In the genomic region with DNA sequence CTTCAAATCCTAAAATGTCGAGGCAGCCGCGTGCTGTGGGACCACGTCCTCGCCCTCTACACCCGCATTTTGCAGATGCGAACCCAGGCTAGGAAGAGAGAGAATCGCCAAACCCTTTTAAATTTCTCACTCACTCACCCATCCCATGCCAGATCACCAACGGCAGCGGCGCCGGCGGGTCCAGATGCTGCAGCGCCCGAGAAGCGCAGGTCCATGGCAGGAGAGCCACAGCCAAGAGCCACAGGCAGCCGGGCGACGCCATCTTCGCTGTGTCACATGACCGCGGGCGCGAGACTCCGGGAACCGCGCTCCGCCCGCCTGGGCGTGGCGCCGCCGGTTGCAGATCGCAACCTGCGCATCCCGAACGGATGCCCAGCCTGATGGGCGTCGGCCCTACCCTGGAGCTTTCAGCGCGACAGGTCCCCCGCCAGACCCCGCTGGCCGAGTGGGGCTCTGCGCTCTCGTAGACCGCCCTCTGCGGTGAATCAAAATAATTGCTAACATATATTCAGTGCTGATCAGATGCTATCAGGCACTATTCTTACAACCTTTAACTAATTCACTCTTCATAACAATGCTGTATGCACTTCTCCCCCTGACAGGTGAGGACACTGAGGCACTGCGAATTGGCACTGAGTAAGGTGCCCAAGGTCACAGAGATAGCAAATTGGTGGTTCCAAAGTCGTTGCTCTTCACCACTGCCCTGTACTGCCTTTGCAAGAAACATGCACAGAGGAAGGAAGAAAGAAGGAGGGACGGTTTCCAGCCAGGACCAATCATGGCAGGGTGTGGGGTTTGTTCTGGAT, we compare ENCODE assay signal across 1 cellular context.
TF ChIP-seq lines count a peak whose summit lies in the region.

PPT1 (minus strand) TSS at position 276 of the 806 bp plus-strand sequence; CDS start at position 262, 14 bp downstream.

TF ChIP-seq in HepG2, 621 proteins besides CTCF, POLR2A, EP300 and RAD21 (continued from another document and continues in another):
- TF ChIP-seq, protein P1, sequence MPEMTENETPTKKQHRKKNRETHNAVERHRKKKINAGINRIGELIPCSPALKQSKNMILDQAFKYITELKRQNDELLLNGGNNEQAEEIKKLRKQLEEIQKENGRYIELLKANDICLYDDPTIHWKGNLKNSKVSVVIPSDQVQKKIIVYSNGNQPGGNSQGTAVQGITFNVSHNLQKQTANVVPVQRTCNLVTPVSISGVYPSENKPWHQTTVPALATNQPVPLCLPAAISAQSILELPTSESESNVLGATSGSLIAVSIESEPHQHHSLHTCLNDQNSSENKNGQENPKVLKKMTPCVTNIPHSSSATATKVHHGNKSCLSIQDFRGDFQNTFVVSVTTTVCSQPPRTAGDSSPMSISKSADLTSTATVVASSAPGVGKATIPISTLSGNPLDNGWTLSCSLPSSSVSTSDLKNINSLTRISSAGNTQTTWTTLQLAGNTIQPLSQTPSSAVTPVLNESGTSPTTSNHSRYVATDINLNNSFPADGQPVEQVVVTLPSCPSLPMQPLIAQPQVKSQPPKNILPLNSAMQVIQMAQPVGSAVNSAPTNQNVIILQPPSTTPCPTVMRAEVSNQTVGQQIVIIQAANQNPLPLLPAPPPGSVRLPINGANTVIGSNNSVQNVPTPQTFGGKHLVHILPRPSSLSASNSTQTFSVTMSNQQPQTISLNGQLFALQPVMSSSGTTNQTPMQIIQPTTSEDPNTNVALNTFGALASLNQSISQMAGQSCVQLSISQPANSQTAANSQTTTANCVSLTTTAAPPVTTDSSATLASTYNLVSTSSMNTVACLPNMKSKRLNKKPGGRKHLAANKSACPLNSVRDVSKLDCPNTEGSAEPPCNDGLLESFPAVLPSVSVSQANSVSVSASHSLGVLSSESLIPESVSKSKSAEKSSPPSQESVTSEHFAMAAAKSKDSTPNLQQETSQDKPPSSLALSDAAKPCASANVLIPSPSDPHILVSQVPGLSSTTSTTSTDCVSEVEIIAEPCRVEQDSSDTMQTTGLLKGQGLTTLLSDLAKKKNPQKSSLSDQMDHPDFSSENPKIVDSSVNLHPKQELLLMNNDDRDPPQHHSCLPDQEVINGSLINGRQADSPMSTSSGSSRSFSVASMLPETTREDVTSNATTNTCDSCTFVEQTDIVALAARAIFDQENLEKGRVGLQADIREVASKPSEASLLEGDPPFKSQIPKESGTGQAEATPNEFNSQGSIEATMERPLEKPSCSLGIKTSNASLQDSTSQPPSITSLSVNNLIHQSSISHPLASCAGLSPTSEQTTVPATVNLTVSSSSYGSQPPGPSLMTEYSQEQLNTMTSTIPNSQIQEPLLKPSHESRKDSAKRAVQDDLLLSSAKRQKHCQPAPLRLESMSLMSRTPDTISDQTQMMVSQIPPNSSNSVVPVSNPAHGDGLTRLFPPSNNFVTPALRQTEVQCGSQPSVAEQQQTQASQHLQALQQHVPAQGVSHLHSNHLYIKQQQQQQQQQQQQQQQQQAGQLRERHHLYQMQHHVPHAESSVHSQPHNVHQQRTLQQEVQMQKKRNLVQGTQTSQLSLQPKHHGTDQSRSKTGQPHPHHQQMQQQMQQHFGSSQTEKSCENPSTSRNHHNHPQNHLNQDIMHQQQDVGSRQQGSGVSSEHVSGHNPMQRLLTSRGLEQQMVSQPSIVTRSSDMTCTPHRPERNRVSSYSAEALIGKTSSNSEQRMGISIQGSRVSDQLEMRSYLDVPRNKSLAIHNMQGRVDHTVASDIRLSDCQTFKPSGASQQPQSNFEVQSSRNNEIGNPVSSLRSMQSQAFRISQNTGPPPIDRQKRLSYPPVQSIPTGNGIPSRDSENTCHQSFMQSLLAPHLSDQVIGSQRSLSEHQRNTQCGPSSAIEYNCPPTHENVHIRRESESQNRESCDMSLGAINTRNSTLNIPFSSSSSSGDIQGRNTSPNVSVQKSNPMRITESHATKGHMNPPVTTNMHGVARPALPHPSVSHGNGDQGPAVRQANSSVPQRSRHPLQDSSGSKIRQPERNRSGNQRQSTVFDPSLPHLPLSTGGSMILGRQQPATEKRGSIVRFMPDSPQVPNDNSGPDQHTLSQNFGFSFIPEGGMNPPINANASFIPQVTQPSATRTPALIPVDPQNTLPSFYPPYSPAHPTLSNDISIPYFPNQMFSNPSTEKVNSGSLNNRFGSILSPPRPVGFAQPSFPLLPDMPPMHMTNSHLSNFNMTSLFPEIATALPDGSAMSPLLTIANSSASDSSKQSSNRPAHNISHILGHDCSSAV (CRISPR knock-in tag; IDR thresholded peaks at IDR 0.05; ENCODE audit: borderline replicate concordance) = no peak
- TF ChIP-seq AGO2 (optimal IDR thresholded peaks at IDR 0.05; ENCODE audit: low read depth, low read length) (no peak), ZNF841 (CRISPR knock-in tag; IDR thresholded peaks at IDR 0.05; ENCODE audit: borderline replicate concordance) (no peak), SMYD3 (CRISPR knock-in tag; IDR thresholded peaks at IDR 0.05) (no peak), ZNF317 (CRISPR knock-in tag; IDR thresholded peaks at IDR 0.05) (no peak), U2AF1 (optimal IDR thresholded peaks at IDR 0.05; ENCODE audit: low read depth, low read length) (no peak), ZNF768 (CRISPR knock-in tag; IDR thresholded peaks at IDR 0.05) (peak; percentile 84; the same call in 1 of the 2 replicates), ZFP37 (CRISPR knock-in tag; IDR thresholded peaks at IDR 0.05; ENCODE audit: borderline replicate concordance) (no peak), ZNF253 (CRISPR knock-in tag; IDR thresholded peaks at IDR 0.05; ENCODE audit: borderline replicate concordance) (0 out of 2 replicates have a peak, but pooled peaks have one; percentile 56), ZNF580 (CRISPR knock-in tag; IDR thresholded peaks at IDR 0.05; ENCODE audit: borderline replicate concordance, low read depth) (peak; percentile 89; the same call in 1 of the 2 replicates), CSRNP1 (CRISPR knock-in tag; IDR thresholded peaks at IDR 0.05) (no peak), FOXK2 (IDR thresholded peaks at IDR 0.05) (no peak), ZNF263 (CRISPR knock-in tag; IDR thresholded peaks at IDR 0.05) (no peak; the same call in 1 of the 2 replicates), ZNF44 (CRISPR knock-in tag; IDR thresholded peaks at IDR 0.05) (0 out of 2 replicates have a peak, but pooled peaks have one; percentile 31), ZBTB33 (CRISPR knock-in tag; IDR thresholded peaks at IDR 0.05) (no peak), RFX3 (CRISPR knock-in tag; IDR thresholded peaks at IDR 0.05) (no peak), ZNF121 (CRISPR knock-in tag; IDR thresholded peaks at IDR 0.05) (no peak), ZNF777 (CRISPR knock-in tag; IDR thresholded peaks at IDR 0.05) (0 out of 2 replicates have a peak, but pooled peaks have one; percentile 32), KDM3A (CRISPR knock-in tag; IDR thresholded peaks at IDR 0.05; ENCODE audit: low read depth) (peak; percentile 76; the same call in 1 of the 2 replicates), TOPORS (CRISPR knock-in tag; IDR thresholded peaks at IDR 0.05) (0 out of 2 replicates have a peak, but pooled peaks have one; percentile 40)
- TF ChIP-seq, protein P2, sequence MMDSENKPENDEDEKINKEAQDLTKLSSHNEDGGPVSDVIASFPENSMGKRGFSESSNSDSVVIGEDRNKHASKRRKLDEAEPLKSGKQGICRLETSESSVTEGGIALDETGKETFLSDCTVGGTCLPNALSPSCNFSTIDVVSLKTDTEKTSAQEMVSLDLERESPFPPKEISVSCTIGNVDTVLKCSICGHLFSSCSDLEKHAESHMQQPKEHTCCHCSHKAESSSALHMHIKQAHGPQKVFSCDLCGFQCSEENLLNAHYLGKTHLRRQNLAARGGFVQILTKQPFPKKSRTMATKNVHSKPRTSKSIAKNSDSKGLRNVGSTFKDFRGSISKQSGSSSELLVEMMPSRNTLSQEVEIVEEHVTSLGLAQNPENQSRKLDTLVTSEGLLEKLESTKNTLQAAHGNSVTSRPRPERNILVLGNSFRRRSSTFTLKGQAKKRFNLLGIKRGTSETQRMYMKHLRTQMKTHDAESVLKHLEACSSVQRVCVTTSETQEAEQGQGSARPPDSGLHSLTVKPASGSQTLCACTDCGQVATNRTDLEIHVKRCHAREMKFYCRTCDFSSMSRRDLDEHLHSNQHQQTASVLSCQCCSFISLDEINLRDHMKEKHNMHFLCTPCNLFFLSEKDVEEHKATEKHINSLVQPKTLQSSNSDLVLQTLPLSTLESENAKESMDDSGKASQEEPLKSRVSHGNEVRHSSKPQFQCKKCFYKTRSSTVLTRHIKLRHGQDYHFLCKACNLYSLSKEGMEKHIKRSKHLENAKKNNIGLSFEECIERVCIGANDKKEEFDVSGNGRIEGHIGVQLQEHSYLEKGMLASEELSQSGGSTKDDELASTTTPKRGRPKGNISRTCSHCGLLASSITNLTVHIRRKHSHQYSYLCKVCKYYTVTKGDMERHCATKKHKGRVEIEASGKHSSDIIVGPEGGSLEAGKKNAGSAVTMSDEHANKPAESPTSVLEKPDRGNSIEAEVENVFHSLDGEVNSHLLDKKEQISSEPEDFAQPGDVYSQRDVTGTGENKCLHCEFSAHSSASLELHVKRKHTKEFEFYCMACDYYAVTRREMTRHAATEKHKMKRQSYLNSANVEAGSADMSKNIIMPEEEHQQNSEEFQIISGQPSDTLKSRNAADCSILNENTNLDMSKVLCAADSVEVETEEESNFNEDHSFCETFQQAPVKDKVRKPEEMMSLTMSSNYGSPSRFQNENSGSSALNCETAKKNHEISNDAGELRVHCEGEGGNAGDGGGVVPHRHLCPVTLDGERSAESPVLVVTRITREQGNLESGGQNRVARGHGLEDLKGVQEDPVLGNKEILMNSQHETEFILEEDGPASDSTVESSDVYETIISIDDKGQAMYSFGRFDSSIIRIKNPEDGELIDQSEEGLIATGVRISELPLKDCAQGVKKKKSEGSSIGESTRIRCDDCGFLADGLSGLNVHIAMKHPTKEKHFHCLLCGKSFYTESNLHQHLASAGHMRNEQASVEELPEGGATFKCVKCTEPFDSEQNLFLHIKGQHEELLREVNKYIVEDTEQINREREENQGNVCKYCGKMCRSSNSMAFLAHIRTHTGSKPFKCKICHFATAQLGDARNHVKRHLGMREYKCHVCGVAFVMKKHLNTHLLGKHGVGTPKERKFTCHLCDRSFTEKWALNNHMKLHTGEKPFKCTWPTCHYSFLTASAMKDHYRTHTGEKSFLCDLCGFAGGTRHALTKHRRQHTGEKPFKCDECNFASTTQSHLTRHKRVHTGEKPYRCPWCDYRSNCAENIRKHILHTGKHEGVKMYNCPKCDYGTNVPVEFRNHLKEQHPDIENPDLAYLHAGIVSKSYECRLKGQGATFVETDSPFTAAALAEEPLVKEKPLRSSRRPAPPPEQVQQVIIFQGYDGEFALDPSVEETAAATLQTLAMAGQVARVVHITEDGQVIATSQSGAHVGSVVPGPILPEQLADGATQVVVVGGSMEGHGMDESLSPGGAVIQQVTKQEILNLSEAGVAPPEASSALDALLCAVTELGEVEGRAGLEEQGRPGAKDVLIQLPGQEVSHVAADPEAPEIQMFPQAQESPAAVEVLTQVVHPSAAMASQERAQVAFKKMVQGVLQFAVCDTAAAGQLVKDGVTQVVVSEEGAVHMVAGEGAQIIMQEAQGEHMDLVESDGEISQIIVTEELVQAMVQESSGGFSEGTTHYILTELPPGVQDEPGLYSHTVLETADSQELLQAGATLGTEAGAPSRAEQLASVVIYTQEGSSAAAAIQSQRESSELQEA (CRISPR knock-in tag; IDR thresholded peaks at IDR 0.05; ENCODE audit: not compliant biosample characterization) = peak; percentile 91
- TF ChIP-seq, protein P3, sequence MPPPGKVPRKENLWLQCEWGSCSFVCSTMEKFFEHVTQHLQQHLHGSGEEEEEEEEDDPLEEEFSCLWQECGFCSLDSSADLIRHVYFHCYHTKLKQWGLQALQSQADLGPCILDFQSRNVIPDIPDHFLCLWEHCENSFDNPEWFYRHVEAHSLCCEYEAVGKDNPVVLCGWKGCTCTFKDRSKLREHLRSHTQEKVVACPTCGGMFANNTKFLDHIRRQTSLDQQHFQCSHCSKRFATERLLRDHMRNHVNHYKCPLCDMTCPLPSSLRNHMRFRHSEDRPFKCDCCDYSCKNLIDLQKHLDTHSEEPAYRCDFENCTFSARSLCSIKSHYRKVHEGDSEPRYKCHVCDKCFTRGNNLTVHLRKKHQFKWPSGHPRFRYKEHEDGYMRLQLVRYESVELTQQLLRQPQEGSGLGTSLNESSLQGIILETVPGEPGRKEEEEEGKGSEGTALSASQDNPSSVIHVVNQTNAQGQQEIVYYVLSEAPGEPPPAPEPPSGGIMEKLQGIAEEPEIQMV (CRISPR knock-in tag; IDR thresholded peaks at IDR 0.05; ENCODE audit: low read depth) = 0 out of 2 replicates have a peak, but pooled peaks have one; percentile 57
